ENCODE assay signal across 1 cellular context in the genomic region with DNA sequence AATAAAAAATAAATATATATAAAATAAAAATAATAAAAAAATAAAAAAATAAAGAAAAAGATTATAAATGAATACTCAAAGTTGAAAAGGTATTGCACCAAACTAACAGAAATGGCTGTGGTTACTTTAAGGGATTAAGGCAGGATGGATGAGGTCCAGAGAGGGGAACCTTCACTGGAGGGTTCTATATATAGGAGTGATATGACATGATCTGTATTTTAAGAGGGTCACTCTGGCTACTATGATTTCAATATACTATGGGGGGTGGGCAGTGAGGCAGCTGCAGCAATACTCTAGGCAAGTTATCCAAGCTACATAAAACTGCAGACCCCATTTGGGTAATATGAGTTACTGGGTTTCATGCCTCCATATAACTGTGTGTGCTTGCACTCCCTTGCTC.
TF ChIP-seq lines count a peak whose summit lies in the region.

No MANE protein-coding gene starts in this region.

TF ChIP-seq in IMR-90, 13 proteins besides CTCF, POLR2A, EP300 and RAD21 (continued from another document):
- TF ChIP-seq RFX5 (IDR thresholded peaks at IDR 0.05; ENCODE audit: low read depth, low read length) (no peak), BHLHE40 (IDR thresholded peaks at IDR 0.05; ENCODE audit: low read depth, low read length) (no peak), CEBPB (IDR thresholded peaks at IDR 0.05; ENCODE audit: low read depth, low read length) (no peak), FOS (IDR thresholded peaks at IDR 0.05; ENCODE audit: low read depth, low read length) (no peak), MAZ (IDR thresholded peaks at IDR 0.05; ENCODE audit: borderline replicate concordance, low read depth, low read length) (no peak), SMC3 (IDR thresholded peaks at IDR 0.05; ENCODE audit: low read depth, low read length) (no peak), CHD1 (IDR thresholded peaks at IDR 0.05; ENCODE audit: low read depth, low read length) (no peak), RCOR1 (IDR thresholded peaks at IDR 0.05; ENCODE audit: insufficient replicate concordance, low read length) (no peak), MXI1 (IDR thresholded peaks at IDR 0.05; ENCODE audit: borderline replicate concordance, low read depth, low read length) (no peak), MAFK (IDR thresholded peaks at IDR 0.05; ENCODE audit: low read depth, low read length) (no peak)
- TF ChIP-seq, protein P1, sequence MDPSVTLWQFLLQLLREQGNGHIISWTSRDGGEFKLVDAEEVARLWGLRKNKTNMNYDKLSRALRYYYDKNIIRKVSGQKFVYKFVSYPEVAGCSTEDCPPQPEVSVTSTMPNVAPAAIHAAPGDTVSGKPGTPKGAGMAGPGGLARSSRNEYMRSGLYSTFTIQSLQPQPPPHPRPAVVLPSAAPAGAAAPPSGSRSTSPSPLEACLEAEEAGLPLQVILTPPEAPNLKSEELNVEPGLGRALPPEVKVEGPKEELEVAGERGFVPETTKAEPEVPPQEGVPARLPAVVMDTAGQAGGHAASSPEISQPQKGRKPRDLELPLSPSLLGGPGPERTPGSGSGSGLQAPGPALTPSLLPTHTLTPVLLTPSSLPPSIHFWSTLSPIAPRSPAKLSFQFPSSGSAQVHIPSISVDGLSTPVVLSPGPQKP (IDR thresholded peaks at IDR 0.05; ENCODE audit: borderline replicate concordance, low read depth, low read length), result no peak
- TF ChIP-seq, protein P2, sequence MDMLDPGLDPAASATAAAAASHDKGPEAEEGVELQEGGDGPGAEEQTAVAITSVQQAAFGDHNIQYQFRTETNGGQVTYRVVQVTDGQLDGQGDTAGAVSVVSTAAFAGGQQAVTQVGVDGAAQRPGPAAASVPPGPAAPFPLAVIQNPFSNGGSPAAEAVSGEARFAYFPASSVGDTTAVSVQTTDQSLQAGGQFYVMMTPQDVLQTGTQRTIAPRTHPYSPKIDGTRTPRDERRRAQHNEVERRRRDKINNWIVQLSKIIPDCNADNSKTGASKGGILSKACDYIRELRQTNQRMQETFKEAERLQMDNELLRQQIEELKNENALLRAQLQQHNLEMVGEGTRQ (IDR thresholded peaks at IDR 0.05; ENCODE audit: low read depth, low read length), result no peak
TF ChIP-seq in IMR-90: peak in this region for 0.
